1 cellular context compared by ENCODE assay signal in the genomic region with DNA sequence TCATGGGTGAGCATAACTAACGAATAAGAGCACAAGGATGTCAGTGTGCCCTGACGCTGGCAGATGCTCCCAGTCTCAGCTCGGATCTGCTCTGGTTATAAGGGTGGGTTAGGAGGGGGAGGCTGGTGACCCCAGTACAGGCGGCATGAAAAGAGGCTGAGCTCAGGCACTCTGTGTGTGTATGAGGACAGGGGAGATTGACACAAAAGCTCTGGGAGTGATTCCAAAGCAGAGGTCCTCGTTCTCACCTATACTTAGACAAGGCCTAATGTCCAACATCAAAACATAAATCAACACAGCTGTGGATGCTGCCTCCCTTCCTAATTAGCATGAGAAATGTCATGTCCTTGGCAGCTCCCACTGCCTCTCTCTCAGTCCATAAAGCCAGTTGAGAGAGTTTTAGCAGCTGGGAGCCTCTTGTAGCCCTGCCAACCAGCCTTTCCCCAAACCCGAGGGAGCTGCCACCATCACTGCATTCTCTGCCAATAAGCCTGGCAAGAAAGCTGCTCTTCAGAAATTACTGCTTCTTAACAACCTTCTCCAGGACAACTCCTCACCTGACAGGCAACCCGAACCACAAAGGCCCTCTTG.
TF ChIP-seq lines count a peak whose summit lies in the region.

No MANE protein-coding gene starts in this region.

TF ChIP-seq in GM23338, 12 proteins besides CTCF, POLR2A, EP300 and RAD21 (continued from another document):
- TF ChIP-seq, protein P1, sequence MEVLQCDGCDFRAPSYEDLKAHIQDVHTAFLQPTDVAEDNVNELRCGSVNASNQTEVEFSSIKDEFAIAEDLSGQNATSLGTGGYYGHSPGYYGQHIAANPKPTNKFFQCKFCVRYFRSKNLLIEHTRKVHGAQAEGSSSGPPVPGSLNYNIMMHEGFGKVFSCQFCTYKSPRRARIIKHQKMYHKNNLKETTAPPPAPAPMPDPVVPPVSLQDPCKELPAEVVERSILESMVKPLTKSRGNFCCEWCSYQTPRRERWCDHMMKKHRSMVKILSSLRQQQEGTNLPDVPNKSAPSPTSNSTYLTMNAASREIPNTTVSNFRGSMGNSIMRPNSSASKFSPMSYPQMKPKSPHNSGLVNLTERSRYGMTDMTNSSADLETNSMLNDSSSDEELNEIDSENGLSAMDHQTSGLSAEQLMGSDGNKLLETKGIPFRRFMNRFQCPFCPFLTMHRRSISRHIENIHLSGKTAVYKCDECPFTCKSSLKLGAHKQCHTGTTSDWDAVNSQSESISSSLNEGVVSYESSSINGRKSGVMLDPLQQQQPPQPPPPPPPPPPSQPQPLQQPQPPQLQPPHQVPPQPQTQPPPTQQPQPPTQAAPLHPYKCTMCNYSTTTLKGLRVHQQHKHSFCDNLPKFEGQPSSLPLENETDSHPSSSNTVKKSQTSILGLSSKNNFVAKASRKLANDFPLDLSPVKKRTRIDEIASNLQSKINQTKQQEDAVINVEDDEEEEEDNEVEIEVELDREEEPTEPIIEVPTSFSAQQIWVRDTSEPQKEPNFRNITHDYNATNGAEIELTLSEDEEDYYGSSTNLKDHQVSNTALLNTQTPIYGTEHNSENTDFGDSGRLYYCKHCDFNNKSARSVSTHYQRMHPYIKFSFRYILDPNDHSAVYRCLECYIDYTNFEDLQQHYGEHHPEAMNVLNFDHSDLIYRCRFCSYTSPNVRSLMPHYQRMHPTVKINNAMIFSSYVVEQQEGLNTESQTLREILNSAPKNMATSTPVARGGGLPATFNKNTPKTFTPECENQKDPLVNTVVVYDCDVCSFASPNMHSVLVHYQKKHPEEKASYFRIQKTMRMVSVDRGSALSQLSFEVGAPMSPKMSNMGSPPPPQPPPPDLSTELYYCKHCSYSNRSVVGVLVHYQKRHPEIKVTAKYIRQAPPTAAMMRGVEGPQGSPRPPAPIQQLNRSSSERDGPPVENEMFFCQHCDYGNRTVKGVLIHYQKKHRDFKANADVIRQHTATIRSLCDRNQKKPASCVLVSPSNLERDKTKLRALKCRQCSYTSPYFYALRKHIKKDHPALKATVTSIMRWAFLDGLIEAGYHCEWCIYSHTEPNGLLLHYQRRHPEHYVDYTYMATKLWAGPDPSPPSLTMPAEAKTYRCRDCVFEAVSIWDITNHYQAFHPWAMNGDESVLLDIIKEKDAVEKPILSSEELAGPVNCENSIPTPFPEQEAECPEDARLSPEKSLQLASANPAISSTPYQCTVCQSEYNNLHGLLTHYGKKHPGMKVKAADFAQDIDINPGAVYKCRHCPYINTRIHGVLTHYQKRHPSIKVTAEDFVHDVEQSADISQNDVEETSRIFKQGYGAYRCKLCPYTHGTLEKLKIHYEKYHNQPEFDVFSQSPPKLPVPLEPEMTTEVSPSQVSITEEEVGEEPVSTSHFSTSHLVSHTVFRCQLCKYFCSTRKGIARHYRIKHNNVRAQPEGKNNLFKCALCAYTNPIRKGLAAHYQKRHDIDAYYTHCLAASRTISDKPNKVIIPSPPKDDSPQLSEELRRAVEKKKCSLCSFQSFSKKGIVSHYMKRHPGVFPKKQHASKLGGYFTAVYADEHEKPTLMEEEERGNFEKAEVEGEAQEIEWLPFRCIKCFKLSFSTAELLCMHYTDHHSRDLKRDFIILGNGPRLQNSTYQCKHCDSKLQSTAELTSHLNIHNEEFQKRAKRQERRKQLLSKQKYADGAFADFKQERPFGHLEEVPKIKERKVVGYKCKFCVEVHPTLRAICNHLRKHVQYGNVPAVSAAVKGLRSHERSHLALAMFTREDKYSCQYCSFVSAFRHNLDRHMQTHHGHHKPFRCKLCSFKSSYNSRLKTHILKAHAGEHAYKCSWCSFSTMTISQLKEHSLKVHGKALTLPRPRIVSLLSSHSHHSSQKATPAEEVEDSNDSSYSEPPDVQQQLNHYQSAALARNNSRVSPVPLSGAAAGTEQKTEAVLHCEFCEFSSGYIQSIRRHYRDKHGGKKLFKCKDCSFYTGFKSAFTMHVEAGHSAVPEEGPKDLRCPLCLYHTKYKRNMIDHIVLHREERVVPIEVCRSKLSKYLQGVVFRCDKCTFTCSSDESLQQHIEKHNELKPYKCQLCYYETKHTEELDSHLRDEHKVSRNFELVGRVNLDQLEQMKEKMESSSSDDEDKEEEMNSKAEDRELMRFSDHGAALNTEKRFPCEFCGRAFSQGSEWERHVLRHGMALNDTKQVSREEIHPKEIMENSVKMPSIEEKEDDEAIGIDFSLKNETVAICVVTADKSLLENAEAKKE (CRISPR knock-in tag; IDR thresholded peaks at IDR 0.05), result no peak
- no peak for TF ChIP-seq POLR2AphosphoS5 (IDR thresholded peaks at IDR 0.05; ENCODE audit: low read depth)
- TF ChIP-seq NANOG (IDR thresholded peaks at IDR 0.05; ENCODE audit: borderline replicate concordance), result no peak
- TF ChIP-seq CREB1 (CRISPR knock-in tag; IDR thresholded peaks at IDR 0.05; ENCODE audit: low read depth), result no peak
- TF ChIP-seq EZH2 (IDR thresholded peaks at IDR 0.05; ENCODE audit: low read depth, unreplicated experiment), result no peak
- TF ChIP-seq STAT1 (IDR thresholded peaks at IDR 0.05; ENCODE audit: unreplicated experiment), result no peak
TF ChIP-seq in GM23338: peak in this region for 0.
